Comparison of ENCODE assay signal across 15 cellular contexts in the genomic region with DNA sequence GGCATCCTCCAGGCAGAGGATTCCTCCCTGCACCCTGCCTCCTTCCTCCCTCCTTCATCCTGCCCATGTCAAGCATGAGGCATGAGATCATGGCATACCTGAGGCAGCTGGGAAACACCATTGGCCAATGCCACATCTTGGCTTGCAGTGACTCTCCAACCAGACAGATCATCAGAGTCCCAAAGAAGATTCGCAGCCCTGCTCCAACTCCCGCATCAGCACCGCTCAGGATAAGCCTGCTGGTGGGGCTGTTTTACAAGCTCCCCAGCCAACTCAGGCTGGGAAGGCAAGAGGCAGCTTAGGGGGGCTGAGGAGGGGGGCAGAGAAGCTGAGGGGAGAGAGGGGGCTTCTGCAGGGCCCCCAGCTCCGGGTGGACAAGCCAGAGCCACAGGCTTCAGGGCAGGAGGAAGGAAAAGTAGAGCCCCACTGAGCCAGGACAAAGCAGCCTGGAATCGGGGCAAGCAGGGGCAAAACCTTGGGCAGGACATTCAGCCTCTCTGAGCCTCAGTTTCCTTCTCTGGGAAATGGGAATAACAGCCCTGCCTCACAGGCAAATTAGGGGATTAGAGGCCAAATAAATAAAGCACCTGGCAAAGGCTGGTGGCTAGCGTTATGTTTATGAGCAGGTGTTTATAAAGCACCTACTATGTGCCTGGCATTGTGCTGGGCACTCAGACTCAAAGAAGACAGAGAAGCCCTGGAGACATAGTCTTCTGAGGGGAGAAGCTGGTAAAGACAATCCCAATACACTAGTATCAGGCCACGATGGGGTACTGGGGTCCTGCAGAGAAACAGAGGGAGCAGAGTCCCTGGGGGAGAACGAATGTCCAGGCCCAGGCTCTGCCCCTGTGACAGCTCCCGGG.
DNase-seq lines count a peak whose midpoint lies in the region; FAIRE-seq and TF ChIP-seq lines count a peak whose summit lies in the region.
"Had no signal": no experiment of that assay in that cellular context is flagged by ENCODE, and none has a peak within 500 bp of the region (broad histone marks: within the 10 kb centered on the region; RNA-seq: fewer than 3 reads in every experiment).

No MANE protein-coding gene starts in this region.

- FAIRE-seq in H1 (lab: Jason Lieb, UNC) (no peak), GM12892 (lab: Jason Lieb, UNC) (no peak)

- peak; percentile 11 for DNase-seq in activated CD4-positive, alpha-beta memory T cell treated with anti-CD3 and anti-CD28 coated beads, Interleukin-2, amount 10 ng/mL, durations not matched to agents 7 days and 5 days
- DNase-seq in activated CD4-positive, alpha-beta memory T cell treated with anti-CD3 and anti-CD28 coated beads for 36 hours = no peak
- DNase-seq in MV-4-11 (lab: John Stamatoyannopoulos, UW) (peak; percentile 3), H1 (ENCODE audit: low read depth in 1 of 2, low spot score in 2 of 2) (peak in 1 of 2 experiments; percentile 19), osteoblast (ENCODE audit: insufficient read length, low spot score, missing footprints) (no peak), nucleus accumbens (lab: John Stamatoyannopoulos, UW) (no peak), posterior cingulate gyrus (no peak), GM12892 (ENCODE audit: insufficient read length) (no peak)
- DNase-seq: activated gamma-delta T cell treated with Interleukin-2 at 50 U/mL for 16 hours; effector memory CD8-positive, alpha-beta T cell; kidney glomerular epithelial cell; NCI-H1694 treated with DMSO at 0.1 percent for 48 hours; thyroid gland had no signal

- POLR2A ChIA-PET in activated CD4-positive, alpha-beta memory T cell treated with anti-CD3 and anti-CD28 coated beads, Interleukin-2, amount 10 ng/mL, durations not matched to agents 7 days and 5 days (lab: Charles Lee) = no interaction called here
- POLR2A ChIA-PET in activated CD4-positive, alpha-beta memory T cell treated with anti-CD3 and anti-CD28 coated beads for 36 hours (lab: Charles Lee) = no interaction called here
- POLR2A ChIA-PET in H1 (lab: Charles Lee; ENCODE audit: partially characterized antibody) = interaction anchor here (0.5 to 0.7 kb wide), 3 partner anchors 73 to 243 kb away, joined by 3 to 5 read pairs (median 3); no protein-coding TSS in a partner anchor

- no peak overlapping the region for H3K4me3 Mint-ChIP-seq in activated CD4-positive, alpha-beta memory T cell treated with anti-CD3 and anti-CD28 coated beads, Interleukin-2, amount 10 ng/mL, durations not matched to agents 7 days and 5 days
- no peak overlapping the region for H3K4me3 Mint-ChIP-seq in activated CD4-positive, alpha-beta memory T cell treated with anti-CD3 and anti-CD28 coated beads for 36 hours
- H3K4me3 Mint-ChIP-seq: effector memory CD8-positive, alpha-beta T cell had no signal

- TF ChIP-seq CTCF in H1 (IDR thresholded peaks at IDR 0.05; ENCODE audit: control extremely low read depth in 1 of 3, insufficient read depth in 1 of 3, low read depth in 1 of 3, low read length in 3 of 3) = peak; percentile 35 to 48 (median 45)
- peak; percentile 36 for TF ChIP-seq CTCF in osteoblast (IDR thresholded peaks at IDR 0.05; ENCODE audit: extremely low read depth, low read depth, low read length)

- H3K9ac ChIP-seq in H1 (replicated peaks in 1 of 4; ENCODE audit: extremely low read depth in 1 of 4, low read depth in 3 of 4, low read length in 3 of 4) = no peak overlapping the region

- H3K27me3 Mint-ChIP-seq in activated CD4-positive, alpha-beta memory T cell treated with anti-CD3 and anti-CD28 coated beads, Interleukin-2, amount 10 ng/mL, durations not matched to agents 7 days and 5 days = peaks cover 14% of the 10 kb centered on the region
- no peaks in the 10 kb centered on the region for H3K27me3 Mint-ChIP-seq in activated CD4-positive, alpha-beta memory T cell treated with anti-CD3 and anti-CD28 coated beads for 36 hours

- H3K36me3 ChIP-seq in H1 (ENCODE audit: control insufficient read depth in 2 of 4, insufficient read depth in 4 of 4, low read length in 3 of 4) (no peaks in the 10 kb centered on the region), osteoblast (ENCODE audit: insufficient read depth, low read length) (no peaks in the 10 kb centered on the region)
- H3K36me3 ChIP-seq: SJSA1, thyroid gland had no signal

- no peaks in the 10 kb centered on the region for H3K36me3 Mint-ChIP-seq in activated CD4-positive, alpha-beta memory T cell treated with anti-CD3 and anti-CD28 coated beads, Interleukin-2, amount 10 ng/mL, durations not matched to agents 7 days and 5 days (ENCODE audit: low read depth)
- H3K36me3 Mint-ChIP-seq in activated CD4-positive, alpha-beta memory T cell treated with anti-CD3 and anti-CD28 coated beads for 36 hours = no peaks in the 10 kb centered on the region

- H3K4me1 ChIP-seq in H1 (replicated peaks in 1 of 4; ENCODE audit: control insufficient read depth in 3 of 4, insufficient read depth in 4 of 4, low read length in 3 of 4) = peaks cover 0 to 9% (median under 1%) of the 10 kb centered on the region in 4 experiments; a peak in 3 of 7 replicates
- no peaks in the 10 kb centered on the region for H3K4me1 ChIP-seq in osteoblast (ENCODE audit: insufficient read depth, low read length)
- H3K4me1 ChIP-seq: body of pancreas, SJSA1, thyroid gland had no signal

- no peak overlapping the region; the same call in 1 of the 2 replicates for H2BK12ac ChIP-seq in H1 (ENCODE audit: low read depth, low read length)

- TF ChIP-seq EP300 in H1 (IDR thresholded peaks at IDR 0.05; ENCODE audit: borderline replicate concordance in 1 of 2, low read depth in 2 of 2, low read length in 2 of 2) = no peak

- H4K91ac ChIP-seq in H1 (replicated peaks; ENCODE audit: insufficient read length, low read length) = no peak overlapping the region

- H3K18ac ChIP-seq in H1 (ENCODE audit: extremely low read depth, low read length) = no peak overlapping the region

- no peak for TF ChIP-seq POLR2A in H1 (IDR thresholded peaks at IDR 0.05; ENCODE audit: control extremely low read depth in 1 of 2, low read depth in 2 of 2, low read length in 2 of 2)
- no peak for TF ChIP-seq POLR2A in GM12892 (IDR thresholded peaks at IDR 0.05; ENCODE audit: low read depth, low read length)

- no peak overlapping the region for H3K4ac ChIP-seq in H1 (replicated peaks; ENCODE audit: insufficient read length, low read depth, low read length)

- no peak overlapping the region for H2BK5ac ChIP-seq in H1 (ENCODE audit: low read depth, low read length)

- H3K23me2 ChIP-seq in H1 (ENCODE audit: low read depth, low read length) = no peaks in the 10 kb centered on the region

- peak; percentile 68 to 73 for TF ChIP-seq RAD21 in H1 (IDR thresholded peaks at IDR 0.05 in 1 of 2, conservative IDR thresholded peaks at IDR 0.05 in 1 of 2; ENCODE audit: low read depth in 2 of 2, low read length in 2 of 2)

- H3K27ac ChIP-seq in H1 (ENCODE audit: low read depth, low read length) = no peak overlapping the region
- no peak overlapping the region for H3K27ac ChIP-seq in osteoblast (ENCODE audit: low read depth, low read length)
- H3K27ac ChIP-seq: body of pancreas, SJSA1, thyroid gland had no signal

- no peak overlapping the region for H3K23ac ChIP-seq in H1 (ENCODE audit: insufficient read length)

- H4K8ac ChIP-seq in H1 (ENCODE audit: extremely low read depth, insufficient read depth, low read length) = peak overlapping the region; percentile 36; the same call in 1 of the 2 replicates

- no peaks in the 10 kb centered on the region for H3K9me3 Mint-ChIP-seq in activated CD4-positive, alpha-beta memory T cell treated with anti-CD3 and anti-CD28 coated beads, Interleukin-2, amount 10 ng/mL, durations not matched to agents 7 days and 5 days
- no peaks in the 10 kb centered on the region for H3K9me3 Mint-ChIP-seq in activated CD4-positive, alpha-beta memory T cell treated with anti-CD3 and anti-CD28 coated beads for 36 hours
- H3K9me3 Mint-ChIP-seq: effector memory CD8-positive, alpha-beta T cell had no signal

- H2BK120ac ChIP-seq in H1 (replicated peaks; ENCODE audit: low read depth, low read length) = no peak overlapping the region

- H2AFZ ChIP-seq in H1 (ENCODE audit: low read length) = no peak overlapping the region
- H2AFZ ChIP-seq in osteoblast (ENCODE audit: low read length) = no peak overlapping the region

- H2BK15ac ChIP-seq in H1 (ENCODE audit: low read length) = no peak overlapping the region

- H3K4me2 ChIP-seq in H1 (ENCODE audit: insufficient read depth in 1 of 2, low read depth in 2 of 2, low read length in 2 of 2) = no peak overlapping the region
- no peak overlapping the region for H3K4me2 ChIP-seq in osteoblast (ENCODE audit: insufficient read depth, low read length)

- no peaks in the 10 kb centered on the region for H3K27me3 ChIP-seq in H1 (replicated peaks in 1 of 4; ENCODE audit: control insufficient read depth in 3 of 4, extremely low read depth in 1 of 4, insufficient read depth in 3 of 4, low read length in 3 of 4)
- peaks cover 23% of the 10 kb centered on the region for H3K27me3 ChIP-seq in osteoblast (ENCODE audit: insufficient read depth, low read length)
- H3K27me3 ChIP-seq: body of pancreas, SJSA1, thyroid gland had no signal

- H3K79me2 ChIP-seq in H1 (ENCODE audit: control insufficient read depth in 1 of 2, insufficient read depth in 2 of 2, low read length in 2 of 2) (no peaks in the 10 kb centered on the region), osteoblast (ENCODE audit: insufficient read depth, low read length) (no peaks in the 10 kb centered on the region)

- H2BK20ac ChIP-seq in H1 (ENCODE audit: low read length) = no peak overlapping the region

- H2AK5ac ChIP-seq in H1 (ENCODE audit: low read depth, low read length) = no peak overlapping the region

- no peak overlapping the region for H3K27ac Mint-ChIP-seq in activated CD4-positive, alpha-beta memory T cell treated with anti-CD3 and anti-CD28 coated beads, Interleukin-2, amount 10 ng/mL, durations not matched to agents 7 days and 5 days
- H3K27ac Mint-ChIP-seq in activated CD4-positive, alpha-beta memory T cell treated with anti-CD3 and anti-CD28 coated beads for 36 hours = no peak overlapping the region
- H3K27ac Mint-ChIP-seq: effector memory CD8-positive, alpha-beta T cell had no signal

- H4K5ac ChIP-seq in H1 (ENCODE audit: insufficient read length, low read depth, low read length) = no peak overlapping the region

- H3K4me1 Mint-ChIP-seq in activated CD4-positive, alpha-beta memory T cell treated with anti-CD3 and anti-CD28 coated beads, Interleukin-2, amount 10 ng/mL, durations not matched to agents 7 days and 5 days = no peaks in the 10 kb centered on the region
- no peaks in the 10 kb centered on the region for H3K4me1 Mint-ChIP-seq in activated CD4-positive, alpha-beta memory T cell treated with anti-CD3 and anti-CD28 coated beads for 36 hours (ENCODE audit: low read depth)

- intact Hi-C loops in activated CD4-positive, alpha-beta memory T cell treated with anti-CD3 and anti-CD28 coated beads for 36 hours (cut with micrococcal nuclease) = no loop called here
- intact Hi-C loops in posterior cingulate gyrus (cut with DNase I) = no loop called here

- CTCF ChIA-PET in activated CD4-positive, alpha-beta memory T cell treated with anti-CD3 and anti-CD28 coated beads, Interleukin-2, amount 10 ng/mL, durations not matched to agents 7 days and 5 days (lab: Charles Lee) = no interaction called here
- CTCF ChIA-PET in activated CD4-positive, alpha-beta memory T cell treated with anti-CD3 and anti-CD28 coated beads for 36 hours (lab: Charles Lee) = no interaction called here
- CTCF ChIA-PET in H1 (lab: Charles Lee; ENCODE audit: partially characterized antibody) = interaction anchor here (0.6 to 1.6 kb wide), 7 partner anchors 8 to 259 kb away, joined by 3 to 7 read pairs (median 3); no protein-coding TSS in a partner anchor

- no peaks in the 10 kb centered on the region for H3K79me1 ChIP-seq in H1 (ENCODE audit: low read depth, low read length)

- H3K9me3 ChIP-seq in H1 (ENCODE audit: insufficient read depth in 2 of 2, low read depth in 1 of 2, low read length in 1 of 2) (no peaks in the 10 kb centered on the region), osteoblast (ENCODE audit: low read depth, low read length) (no peaks in the 10 kb centered on the region)
- H3K9me3 ChIP-seq: body of pancreas, SJSA1, thyroid gland had no signal

- H4K20me1 ChIP-seq in H1 (replicated peaks in 1 of 2; ENCODE audit: control insufficient read depth in 1 of 2, insufficient read depth in 2 of 2, low read length in 2 of 2) = no peaks in the 10 kb centered on the region
- no peaks in the 10 kb centered on the region for H4K20me1 ChIP-seq in osteoblast (ENCODE audit: insufficient read depth, low read length)

- 81% methylated on average over 8 of the region's 9 CpGs; no CpG with 5 or more reads in 1 of the 2 experiments for WGBS in H1 (ENCODE audit: extremely low coverage in 1 of 2, insufficient coverage in 1 of 2, insufficient read length in 1 of 2, insufficient replicate concordance in 2 of 2, low coverage in 1 of 2, low lambda C conversion rate in 2 of 2, missing lambda C conversion rate in 1 of 2), 2 experiments

- H3K4me3 ChIP-seq in H1 (ENCODE audit: extremely low read depth in 1 of 4, insufficient read depth in 2 of 4, low read depth in 3 of 4, low read length in 4 of 4) (no peak overlapping the region), osteoblast (ENCODE audit: insufficient read depth, low read length) (no peak overlapping the region)
- H3K4me3 ChIP-seq: body of pancreas, SJSA1, thyroid gland had no signal

- no peak overlapping the region for H3K56ac ChIP-seq in H1 (replicated peaks; ENCODE audit: insufficient read length, low read depth, low read length)

- no peak overlapping the region for H3K14ac ChIP-seq in H1 (ENCODE audit: insufficient read length)

Comparison
In these comparisons a context has a peak if more than half of its experiments do, and no peak if none do; other contexts are left out.
1. DNase-seq: peak in activated CD4-positive, alpha-beta memory T cell treated with anti-CD3 and anti-CD28 coated beads, Interleukin-2, amount 10 ng/mL, durations not matched to agents 7 days and 5 days (single experiment) and MV-4-11 (single experiment); none in activated CD4-positive, alpha-beta memory T cell treated with anti-CD3 and anti-CD28 coated beads for 36 hours (single experiment), osteoblast (single experiment), nucleus accumbens (0 of 56), posterior cingulate gyrus (0 of 10) and GM12892 (single experiment).